Comparison of ENCODE assay signal across 34 cellular contexts in genomic region chr1:6965062-6965913, GRCh38.
A peak's percentile ranks its signal among the peaks of the same experiment; 100 is the strongest.
DNase-seq lines count a peak whose midpoint lies in the region; ATAC-seq and TF ChIP-seq lines count a peak whose summit lies in the region.
"Had no signal": no experiment of that assay in that cellular context is flagged by ENCODE, and none has a peak within 500 bp of the region (broad histone marks: within the 10 kb centered on the region; RNA-seq: fewer than 3 reads in every experiment).

No MANE protein-coding gene starts in this region.

- peaks cover 6 to 15% of the 10 kb centered on the region in 2 donors for H3K4me1 Mint-ChIP-seq in natural killer cell treated with Interleukin-12 subunit alpha and Interleukin-12 subunit beta and Interleukin-15 and Interleukin-18, amount 100 ng/mL, for 72 hours (ENCODE audit: low read depth in 2 of 2)
- H3K4me1 Mint-ChIP-seq in natural killer cell (peaks cover 14 to 27% of the 10 kb centered on the region in 2 donors), nephron progenitor cell (peaks cover 58% of the 10 kb centered on the region)

- no peak overlapping the region for H3K4me3 Mint-ChIP-seq in natural killer cell treated with Interleukin-12 subunit alpha and Interleukin-12 subunit beta and Interleukin-15 and Interleukin-18, amount 100 ng/mL, for 72 hours
- H3K4me3 Mint-ChIP-seq in natural killer cell (no peak overlapping the region), nephron progenitor cell (peak overlapping the region; percentile 30)
- H3K4me3 Mint-ChIP-seq: activated naive CD8-positive, alpha-beta T cell treated with anti-CD3 and anti-CD28 coated beads for 36 hours; CD8-positive, alpha-beta T cell; dendritic cell treated with granulocyte-macrophage colony-stimulating factor and Interleukin-4, amounts not matched to agents 40 ng/mL and 50 ng/mL, for 4 days; stimulated activated naive B cell treated with anti-CD40 and anti-IgM and Interleukin-4, amounts not matched to agents 10 μg/mL and 1 μg/mL and 100 μg/mL, for 72 hours had no signal

- H3K27ac ChIP-seq in RWPE1 = no peak overlapping the region
- H3K27ac ChIP-seq: ascending aorta, GM23248, prostate gland, WERI-Rb-1 had no signal

- peaks cover 53 to 63% of the 10 kb centered on the region in 2 donors for H3K27me3 Mint-ChIP-seq in natural killer cell treated with Interleukin-12 subunit alpha and Interleukin-12 subunit beta and Interleukin-15 and Interleukin-18, amount 100 ng/mL, for 72 hours
- peaks cover 49 to 50% of the 10 kb centered on the region in 2 donors for H3K27me3 Mint-ChIP-seq in natural killer cell (ENCODE audit: low read depth in 2 of 2)
- H3K27me3 Mint-ChIP-seq in nephron progenitor cell (ENCODE audit: low read depth, poor library complexity) = peaks cover 8% of the 10 kb centered on the region

- CTCF ChIA-PET in RWPE1 (lab: Yijun Ruan, JAX) = interaction anchor here (0.5 to 0.7 kb wide), 2 partner anchors 259 to 702 kb away, joined by 3 read pairs; no protein-coding TSS in a partner anchor

- no peak for TF ChIP-seq CTCF in natural killer cell (IDR thresholded peaks at IDR 0.05)
- no peak for TF ChIP-seq CTCF in nephron progenitor cell (IDR thresholded peaks at IDR 0.05)
- TF ChIP-seq CTCF in RWPE1 (conservative IDR thresholded peaks at IDR 0.05; ENCODE audit: low read depth) = no peak

- no peaks in the 10 kb centered on the region for H3K9me3 Mint-ChIP-seq in natural killer cell treated with Interleukin-12 subunit alpha and Interleukin-12 subunit beta and Interleukin-15 and Interleukin-18, amount 100 ng/mL, for 72 hours
- H3K9me3 Mint-ChIP-seq in natural killer cell (no peaks in the 10 kb centered on the region), nephron progenitor cell (no peaks in the 10 kb centered on the region)
- H3K9me3 Mint-ChIP-seq: activated naive CD8-positive, alpha-beta T cell treated with anti-CD3 and anti-CD28 coated beads for 36 hours; CD8-positive, alpha-beta T cell; dendritic cell treated with granulocyte-macrophage colony-stimulating factor and Interleukin-4, amounts not matched to agents 40 ng/mL and 50 ng/mL, for 4 days had no signal

- H3K36me3 Mint-ChIP-seq in natural killer cell treated with Interleukin-12 subunit alpha and Interleukin-12 subunit beta and Interleukin-15 and Interleukin-18, amount 100 ng/mL, for 72 hours = no peaks in the 10 kb centered on the region
- H3K36me3 Mint-ChIP-seq in natural killer cell (no peaks in the 10 kb centered on the region), nephron progenitor cell (ENCODE audit: low read depth) (no peaks in the 10 kb centered on the region)
- H3K36me3 Mint-ChIP-seq: activated naive CD8-positive, alpha-beta T cell treated with anti-CD3 and anti-CD28 coated beads for 36 hours; CD8-positive, alpha-beta T cell had no signal

- POLR2A ChIA-PET in RWPE1 (lab: Yijun Ruan, JAX; ENCODE audit: low non-redundant PET) = interaction anchor here (0.5 kb wide), 1 partner anchor 11 kb away, joined by 4 read pairs; no protein-coding TSS in a partner anchor

- ATAC-seq in natural killer cell treated with Interleukin-12 subunit alpha and Interleukin-12 subunit beta and Interleukin-15 and Interleukin-18, amount 100 ng/mL, for 72 hours = no peak
- no peak for ATAC-seq in natural killer cell
- no peak for ATAC-seq in HG03354 (IDR thresholded peaks at IDR 0.05; ENCODE audit: poor library complexity, severe bottlenecking, unreplicated experiment)
- ATAC-seq: A549; CD8-positive, alpha-beta T cell; esophagus mucosa; left ventricle myocardium superior; stimulated activated naive B cell treated with anti-CD40 and anti-IgM and Interleukin-4, amounts not matched to agents 10 μg/mL and 1 μg/mL and 100 μg/mL, for 72 hours had no signal

- peak; percentile 8 for DNase-seq in natural killer cell treated with Interleukin-12 subunit alpha and Interleukin-12 subunit beta and Interleukin-15 and Interleukin-18, amount 100 ng/mL, for 72 hours (ENCODE audit: low spot score)
- no peak for DNase-seq in natural killer cell
- DNase-seq in astrocyte of the hippocampus (ENCODE audit: low read depth, low spot score) = peak; percentile 36
- DNase-seq in nephron progenitor cell = no peak
- DNase-seq in RWPE1 (ENCODE audit: low spot score) = no peak
- no peak for DNase-seq in DMS79 treated with DMSO at 0.1 percent for 48 hours (lab: John Stamatoyannopoulos, UW)
- no peak for DNase-seq in stimulated activated CD4-positive, alpha-beta T cell treated with anti-CD3 and anti-CD28 coated beads, Interleukin-1b, Interleukin-23, amount 100 ng/mL, for 48 hours
- DNase-seq: activated CD4-positive, alpha-beta T cell treated with anti-CD3 and anti-CD28 coated beads for 4 hours; activated effector memory CD4-positive, alpha-beta T cell treated with anti-CD3 and anti-CD28 coated beads, Interleukin-2, amount 50 U/mL, for 16 hours; activated naive CD8-positive, alpha-beta T cell treated with anti-CD3 and anti-CD28 coated beads for 36 hours; activated T-cell treated with anti-CD3 and anti-CD28 coated beads, Interleukin-2, amount 50 U/mL, for 1 hour; CD8-positive, alpha-beta T cell; central memory CD4-positive, alpha-beta T cell; GM23248; left ventricle myocardium superior; mesendoderm; MV-4-11; NCI-H1436; NCI-H2081; NCI-H2227 treated with DMSO at 0.1 percent for 48 hours; NCI-H69; SIG-M5; stimulated activated CD4-positive, alpha-beta T cell treated with anti-CD3 and anti-CD28 coated beads, Interleukin-15, amount 100 ng/mL, for 24 hours; stimulated activated naive B cell treated with anti-CD40 and anti-IgM and Interleukin-4, amounts not matched to agents 10 μg/mL and 1 μg/mL and 100 μg/mL, for 72 hours; substantia nigra; SW 1271; T-helper 9 cell; WERI-Rb-1 had no signal

- intact Hi-C loops in natural killer cell (cut with micrococcal nuclease) = no loop called here

- H3K27ac Mint-ChIP-seq in natural killer cell treated with Interleukin-12 subunit alpha and Interleukin-12 subunit beta and Interleukin-15 and Interleukin-18, amount 100 ng/mL, for 72 hours = no peak overlapping the region
- H3K27ac Mint-ChIP-seq in natural killer cell (no peak overlapping the region), nephron progenitor cell (peak overlapping the region; percentile 80)
- H3K27ac Mint-ChIP-seq: activated naive CD8-positive, alpha-beta T cell treated with anti-CD3 and anti-CD28 coated beads for 36 hours; CD8-positive, alpha-beta T cell; dendritic cell treated with granulocyte-macrophage colony-stimulating factor and Interleukin-4, amounts not matched to agents 40 ng/mL and 50 ng/mL, for 4 days had no signal

Comparison
In these comparisons a context has a peak if more than half of its experiments do, and no peak if none do; other contexts are left out.
1. DNase-seq: peak in natural killer cell treated with Interleukin-12 subunit alpha and Interleukin-12 subunit beta and Interleukin-15 and Interleukin-18, amount 100 ng/mL, for 72 hours (single experiment) and astrocyte of the hippocampus (single experiment); none in natural killer cell (single experiment), nephron progenitor cell (single experiment), RWPE1 (single experiment), DMS79 treated with DMSO at 0.1 percent for 48 hours (single experiment) and stimulated activated CD4-positive, alpha-beta T cell treated with anti-CD3 and anti-CD28 coated beads, Interleukin-1b, Interleukin-23, amount 100 ng/mL, for 48 hours (single experiment).